In genomic region chr1:160795951-160796383, GRCh38 we compare ENCODE assay signal across 8 cellular contexts. TPM values are rescaled to one million over a fixed set of nuclear protein-coding genes. Genes with fewer than 3 reads are reported as not detected.
DNase-seq lines count a peak whose midpoint lies in the region; ATAC-seq lines count a peak whose summit lies in the region.

A gene with protein sequence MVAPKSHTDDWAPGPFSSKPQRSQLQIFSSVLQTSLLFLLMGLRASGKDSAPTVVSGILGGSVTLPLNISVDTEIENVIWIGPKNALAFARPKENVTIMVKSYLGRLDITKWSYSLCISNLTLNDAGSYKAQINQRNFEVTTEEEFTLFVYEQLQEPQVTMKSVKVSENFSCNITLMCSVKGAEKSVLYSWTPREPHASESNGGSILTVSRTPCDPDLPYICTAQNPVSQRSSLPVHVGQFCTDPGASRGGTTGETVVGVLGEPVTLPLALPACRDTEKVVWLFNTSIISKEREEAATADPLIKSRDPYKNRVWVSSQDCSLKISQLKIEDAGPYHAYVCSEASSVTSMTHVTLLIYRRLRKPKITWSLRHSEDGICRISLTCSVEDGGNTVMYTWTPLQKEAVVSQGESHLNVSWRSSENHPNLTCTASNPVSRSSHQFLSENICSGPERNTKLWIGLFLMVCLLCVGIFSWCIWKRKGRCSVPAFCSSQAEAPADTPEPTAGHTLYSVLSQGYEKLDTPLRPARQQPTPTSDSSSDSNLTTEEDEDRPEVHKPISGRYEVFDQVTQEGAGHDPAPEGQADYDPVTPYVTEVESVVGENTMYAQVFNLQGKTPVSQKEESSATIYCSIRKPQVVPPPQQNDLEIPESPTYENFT (plus strand): TSS chr1:160796174. CDS start chr1:160796188, 14 bp downstream.

- DNase-seq in T follicular helper cell (ENCODE audit: low read depth) (peak; percentile 82), NCI-H748 (lab: John Stamatoyannopoulos, UW; ENCODE audit: unreplicated experiment) (no peak), MG63 (no peak), SW 1271 (lab: John Stamatoyannopoulos, UW) (no peak)
- DNase-seq in central memory CD4-positive, alpha-beta T cell, result peak; percentile 95
- peak; percentile 14 for DNase-seq in stimulated activated CD8-positive, alpha-beta memory T cell treated with anti-CD3 and anti-CD28 coated beads, Interleukin-15, amount 100 ng/mL, for 24 hours (ENCODE audit: low read depth)

- peak; percentile 75 for ATAC-seq in GM18517 (IDR thresholded peaks at IDR 0.05; ENCODE audit: unreplicated experiment)
- peak; percentile 84 for ATAC-seq in HG02852 (IDR thresholded peaks at IDR 0.05; ENCODE audit: unreplicated experiment)

- no peaks in the 10 kb centered on the region for H3K27me3 ChIP-seq in MG63

- H3K36me3 ChIP-seq in MG63, result no peaks in the 10 kb centered on the region

- H3K4me3 ChIP-seq in MG63, result no peak within 1 kb of the TSS

- no peaks in the 10 kb centered on the region; the same call in 1 of the 2 replicates for H3K9me3 ChIP-seq in MG63

RNA-seq across cellular contexts. Expression of the gene that starts here (rescaled TPM):
- total RNA-seq in MG63 (2014; rRNA removed; shearing (Covaris generic); ENCODE audit: low replicate concordance), result not detected in 2 replicates

Comparison
In these comparisons a context has a peak if more than half of its experiments do, and no peak if none do; other contexts are left out.
1. DNase-seq: peak in T follicular helper cell (single experiment), central memory CD4-positive, alpha-beta T cell (single experiment) and stimulated activated CD8-positive, alpha-beta memory T cell treated with anti-CD3 and anti-CD28 coated beads, Interleukin-15, amount 100 ng/mL, for 24 hours (single experiment); none in NCI-H748 (single experiment), MG63 (single experiment) and SW 1271 (0 of 2).